In the genomic region with DNA sequence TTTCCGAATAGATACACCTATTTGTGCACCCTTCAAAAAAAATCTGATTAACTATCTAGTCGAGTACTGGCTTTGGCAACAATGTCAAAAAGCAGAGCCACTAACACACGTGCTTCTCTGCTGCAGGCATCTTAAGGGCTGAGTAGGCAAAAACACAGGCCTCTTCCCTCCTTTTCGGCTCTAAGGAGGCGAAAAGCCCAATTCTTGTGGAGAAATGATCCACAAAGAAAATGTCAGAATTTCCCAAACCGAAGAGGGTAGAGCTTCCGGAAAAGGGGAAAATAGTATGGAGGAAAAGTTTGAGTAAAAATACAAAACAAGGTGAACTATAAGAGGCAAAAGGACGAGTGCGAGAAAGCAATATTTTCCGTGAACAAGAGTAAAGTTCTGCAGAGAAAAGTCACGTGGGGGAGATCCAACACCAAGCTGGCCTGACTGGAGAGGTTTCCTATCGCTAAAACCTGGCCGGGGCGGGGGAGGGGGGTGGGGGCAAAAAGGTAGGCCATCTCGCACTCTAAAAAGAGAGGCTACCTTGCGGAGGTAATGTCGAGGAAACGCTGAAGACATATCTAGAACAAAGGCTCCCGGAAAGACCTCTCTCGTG, we compare ENCODE assay signal across 9 cellular contexts. TPM values are rescaled to one million over a fixed set of nuclear protein-coding genes. Genes with fewer than 3 reads are reported as not detected.
DNase-seq lines count a peak whose midpoint lies in the region; ATAC-seq and TF ChIP-seq lines count a peak whose summit lies in the region.
"Had no signal": no experiment of that assay in that cellular context is flagged by ENCODE, and none has a peak within 500 bp of the region (broad histone marks: within the 10 kb centered on the region; RNA-seq: fewer than 3 reads in every experiment).

No MANE protein-coding gene starts in this region.

- peaks cover 36% of the 10 kb centered on the region for H3K36me3 Mint-ChIP-seq in effector memory CD8-positive, alpha-beta T cell (ENCODE audit: insufficient read depth)

- no peak for TF ChIP-seq POLR2A in uterus (IDR thresholded peaks at IDR 0.05)

- H3K4me3 ChIP-seq in ACC112 (ENCODE audit: low read depth, low read length): peak overlapping the region; percentile 85
- H3K4me3 ChIP-seq in SK-N-MC: peak overlapping the region; percentile 97
- peak overlapping the region; percentile 92 to 100 for H3K4me3 ChIP-seq in mucosa of rectum (ENCODE audit: low read length in 2 of 2)
- peak overlapping the region; percentile 73 to 86 for H3K4me3 ChIP-seq in uterus

- H3K79me2 ChIP-seq in ACC112 (ENCODE audit: control insufficient read depth, insufficient read depth, low read length, unreplicated experiment): peaks cover 55% of the 10 kb centered on the region

- peak; percentile 9 for ATAC-seq in HG03045 (IDR thresholded peaks at IDR 0.05; ENCODE audit: unreplicated experiment)
- peak; percentile 5 for ATAC-seq in effector memory CD8-positive, alpha-beta T cell (replicated peaks)
- ATAC-seq in GM19397 (IDR thresholded peaks at IDR 0.05; ENCODE audit: unreplicated experiment): no peak

- peak; percentile 38 for DNase-seq in ELR (ENCODE audit: low read depth)
- no peak for DNase-seq in SK-N-MC (ENCODE audit: low read depth, low spot score)
- DNase-seq in effector memory CD8-positive, alpha-beta T cell: no peak
- no peak for DNase-seq in uterus

- no peak for TF ChIP-seq CTCF in uterus (IDR thresholded peaks at IDR 0.05)

- intact Hi-C loops in uterus (cut with DNase I; ENCODE audit: low total_unique reads): no loop called here

- peak overlapping the region; percentile 98 to 100 for H3K27ac Mint-ChIP-seq in effector memory CD8-positive, alpha-beta T cell

- H3K27me3 ChIP-seq in ACC112 (ENCODE audit: insufficient read depth, low read length) (no peaks in the 10 kb centered on the region), mucosa of rectum (ENCODE audit: control insufficient read depth in 2 of 2, insufficient read depth in 2 of 2, low read length in 2 of 2) (no peaks in the 10 kb centered on the region), uterus (no peaks in the 10 kb centered on the region)

- H3K9ac ChIP-seq in SK-N-MC (ENCODE audit: insufficient read length): peak overlapping the region; percentile 98
- H3K9ac ChIP-seq in mucosa of rectum (ENCODE audit: low read depth in 1 of 2, low read length in 2 of 2): peak overlapping the region; percentile 91 to 97

- peaks cover 24% of the 10 kb centered on the region for H3K36me3 ChIP-seq in ACC112 (ENCODE audit: insufficient read depth, low read length)
- H3K36me3 ChIP-seq in SK-N-MC (ENCODE audit: insufficient read depth, low read length): peaks cover 48% of the 10 kb centered on the region
- peaks cover 21% of the 10 kb centered on the region in 2 donors for H3K36me3 ChIP-seq in mucosa of rectum (ENCODE audit: control insufficient read depth in 2 of 2, insufficient read depth in 2 of 2, low read length in 2 of 2)
- H3K36me3 ChIP-seq in uterus: no peaks in the 10 kb centered on the region

- peaks cover 0 to 4% of the 10 kb centered on the region in 2 donors for H3K9me3 Mint-ChIP-seq in effector memory CD8-positive, alpha-beta T cell

- H3K9me3 ChIP-seq in SK-N-MC (ENCODE audit: low read depth, low read length) (no peaks in the 10 kb centered on the region), mucosa of rectum (ENCODE audit: control insufficient read depth in 2 of 2, low read length in 2 of 2) (no peaks in the 10 kb centered on the region), uterus (no peaks in the 10 kb centered on the region)

- H2AFZ ChIP-seq in ACC112 (ENCODE audit: low read length, unreplicated experiment): peak overlapping the region; percentile 87

- H3K4me3 Mint-ChIP-seq in effector memory CD8-positive, alpha-beta T cell: peak overlapping the region; percentile 93 to 99

- H3K4me1 ChIP-seq in ACC112 (ENCODE audit: control insufficient read depth, insufficient read depth, low read length, unreplicated experiment) (peaks cover 26% of the 10 kb centered on the region), mucosa of rectum (ENCODE audit: control insufficient read depth in 2 of 2, insufficient read depth in 2 of 2, low read length in 2 of 2) (peaks cover 8% of the 10 kb centered on the region in 2 donors), uterus (peaks cover 0 to 7% of the 10 kb centered on the region in 2 donors)

- H3K4me1 Mint-ChIP-seq in effector memory CD8-positive, alpha-beta T cell (ENCODE audit: low read depth in 2 of 2): peaks cover 19 to 26% of the 10 kb centered on the region in 2 donors

- peaks cover 21 to 25% of the 10 kb centered on the region in 2 donors for H3K27me3 Mint-ChIP-seq in effector memory CD8-positive, alpha-beta T cell

- H3K27ac ChIP-seq in ACC112 (ENCODE audit: low read depth, low read length): peak overlapping the region; percentile 85
- H3K27ac ChIP-seq in SK-N-MC: peak overlapping the region; percentile 93
- H3K27ac ChIP-seq in mucosa of rectum (ENCODE audit: low read depth in 2 of 2, low read length in 2 of 2): peak overlapping the region; percentile 90 to 93
- H3K27ac ChIP-seq in uterus: peak overlapping the region; percentile 84 to 92

RNA-seq across cellular contexts. Expression of a gene that starts 0.6 kb away (rescaled TPM):
- total RNA-seq in uterus: 100 to 1,000 TPM in 2 of 4 donors, 10 to 100 TPM in 2; 29.5 to 178 (median 122) TPM

RNA-seq across cellular contexts. Expression of a gene that starts 32.7 kb away (rescaled TPM):
- total RNA-seq in uterus: 100 to 1,000 TPM in 3 of 4 donors, 10 to 100 TPM in 1; 51.1 to 217 (median 119) TPM
- total RNA-seq: HT1080 had no signal
